20 cellular contexts compared by ENCODE assay signal in the genomic region with DNA sequence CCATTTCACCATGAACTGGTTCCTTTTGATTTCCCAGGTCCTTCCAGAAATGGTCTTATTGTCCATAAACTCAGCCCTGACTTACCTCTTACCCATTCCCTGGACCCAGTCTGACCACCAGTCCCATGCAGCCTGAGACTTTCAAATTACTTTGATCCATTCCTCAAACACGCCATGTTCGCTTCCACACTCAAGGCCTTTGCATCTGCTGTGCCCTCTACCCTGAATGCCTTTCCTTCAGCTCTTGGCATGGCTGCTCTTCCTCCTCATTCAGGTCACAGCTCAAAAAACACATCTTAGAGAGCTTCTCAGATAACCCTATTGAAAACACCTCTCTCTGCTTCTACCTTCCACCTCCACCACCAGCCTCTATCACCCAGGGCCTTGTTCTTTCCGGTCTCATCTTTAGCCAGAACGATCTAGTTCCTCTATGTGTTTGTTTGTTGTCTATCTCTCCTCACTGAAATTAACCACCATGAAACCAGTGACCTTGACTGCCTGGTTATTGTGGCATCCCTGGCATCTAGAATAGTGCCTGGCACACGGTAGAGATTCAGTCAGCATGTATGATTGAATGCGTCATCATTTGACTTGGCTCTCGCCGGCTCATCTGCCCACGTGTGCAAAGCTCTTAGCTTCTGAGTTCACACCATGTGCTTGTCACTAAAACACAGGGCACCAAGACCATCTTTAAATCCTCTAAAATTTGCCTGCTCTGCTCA. TPM values are rescaled to one million over a fixed set of nuclear protein-coding genes. Genes with fewer than 3 reads are reported as not detected.
DNase-seq lines count a peak whose midpoint lies in the region; ATAC-seq and TF ChIP-seq lines count a peak whose summit lies in the region.
"Had no signal": no experiment of that assay in that cellular context is flagged by ENCODE, and none has a peak within 500 bp of the region (broad histone marks: within the 10 kb centered on the region; RNA-seq: fewer than 3 reads in every experiment).

No MANE protein-coding gene starts in this region.

- H3K4me3 Mint-ChIP-seq in nephron = no peak overlapping the region
- H3K4me3 Mint-ChIP-seq: activated CD4-positive, alpha-beta T cell treated with anti-CD3 and anti-CD28 coated beads, Interleukin-2, amount 10 ng/mL, durations not matched to agents 24 days and 14 days; activated naive CD8-positive, alpha-beta T cell; activated T-cell treated with anti-CD3 and anti-CD28 coated beads, Interleukin-2, amount 50 U/mL, for 24 hours; T-helper 2 cell treated with Interferon-gamma antibody and Interleukin-4, amounts not matched to agents 5 μg/mL and 100 μg/mL, for 36 hours had no signal

- DNase-seq in AG10803 (ENCODE audit: low read depth) (peak; percentile 47), NCI-H2029 (lab: John Stamatoyannopoulos, UW) (peak; percentile 84), Right ventricle myocardium superior (peak; percentile 57), dermis blood vessel endothelial cell (no peak), DMS 273 treated with DMSO at 0.1 percent for 48 hours (lab: John Stamatoyannopoulos, UW) (no peak), D341Med (ENCODE audit: low spot score) (no peak)
- no peak for DNase-seq in stimulated activated CD4-positive, alpha-beta T cell treated with anti-CD3 and anti-CD28 coated beads, Interleukin-1b, Interleukin-23, amount 100 ng/mL, for 48 hours
- DNase-seq: activated CD4-positive, alpha-beta T cell treated with anti-CD3 and anti-CD28 coated beads, Interleukin-2, amount 10 ng/mL, durations not matched to agents 24 days and 14 days; activated T-cell treated with anti-CD3 and anti-CD28 coated beads, Interleukin-2, amount 50 U/mL, for 24 hours; GOT3; midbrain; NCI-H2171; pancreas; SHP77 treated with DMSO at 0.1 percent for 48 hours had no signal

- no peaks in the 10 kb centered on the region for H3K9me3 Mint-ChIP-seq in nephron
- H3K9me3 Mint-ChIP-seq: activated CD4-positive, alpha-beta T cell treated with anti-CD3 and anti-CD28 coated beads, Interleukin-2, amount 10 ng/mL, durations not matched to agents 24 days and 14 days; activated T-cell treated with anti-CD3 and anti-CD28 coated beads, Interleukin-2, amount 50 U/mL, for 24 hours; T-helper 2 cell treated with Interferon-gamma antibody and Interleukin-4, amounts not matched to agents 5 μg/mL and 100 μg/mL, for 36 hours had no signal

- TF ChIP-seq CTCF in AG10803 (conservative IDR thresholded peaks at IDR 0.05; ENCODE audit: low read length) = no peak
- no peak for TF ChIP-seq CTCF in nephron (IDR thresholded peaks at IDR 0.05; ENCODE audit: unreplicated experiment in 3 of 3)

- H3K4me3 ChIP-seq in AG10803 (ENCODE audit: low read length) = no peak overlapping the region
- H3K4me3 ChIP-seq: A549, gastroesophageal sphincter, pancreas had no signal

- peak; percentile 88 for ATAC-seq in Right ventricle myocardium superior (ENCODE audit: poor library complexity)
- ATAC-seq: A549, gastroesophageal sphincter, pancreas had no signal

- H3K27me3 Mint-ChIP-seq in nephron (ENCODE audit: low read depth) = peaks cover 5% of the 10 kb centered on the region
- H3K27me3 Mint-ChIP-seq: activated naive CD8-positive, alpha-beta T cell; activated T-cell treated with anti-CD3 and anti-CD28 coated beads, Interleukin-2, amount 50 U/mL, for 24 hours had no signal

- H3K4me1 Mint-ChIP-seq in nephron = peaks cover 29% of the 10 kb centered on the region
- H3K4me1 Mint-ChIP-seq: activated CD4-positive, alpha-beta T cell treated with anti-CD3 and anti-CD28 coated beads, Interleukin-2, amount 10 ng/mL, durations not matched to agents 24 days and 14 days had no signal

- H3K36me3 Mint-ChIP-seq in nephron (ENCODE audit: low read depth) = no peaks in the 10 kb centered on the region
- H3K36me3 Mint-ChIP-seq: activated naive CD8-positive, alpha-beta T cell had no signal

- peak overlapping the region; percentile 65 to 95 (median 85) for H3K27ac Mint-ChIP-seq in nephron
- H3K27ac Mint-ChIP-seq: activated CD4-positive, alpha-beta T cell treated with anti-CD3 and anti-CD28 coated beads, Interleukin-2, amount 10 ng/mL, durations not matched to agents 24 days and 14 days; activated naive CD8-positive, alpha-beta T cell; activated T-cell treated with anti-CD3 and anti-CD28 coated beads, Interleukin-2, amount 50 U/mL, for 24 hours; T-helper 2 cell treated with Interferon-gamma antibody and Interleukin-4, amounts not matched to agents 5 μg/mL and 100 μg/mL, for 36 hours had no signal

- intact Hi-C loops in Right ventricle myocardium superior (cut with DNase I) = no loop called here

RNA-seq across cellular contexts. Expression of a gene that starts 12.8 kb away (rescaled TPM):
- total RNA-seq in Right ventricle myocardium superior = 70.0 TPM
- total RNA-seq in dermis blood vessel endothelial cell = not detected in 2 replicates
- total RNA-seq: activated CD4-positive, alpha-beta T cell treated with anti-CD3 and anti-CD28 coated beads, Interleukin-2, amount 10 ng/mL, durations not matched to agents 24 days and 14 days had no signal

RNA-seq across cellular contexts. Expression of a gene that starts 31.8 kb away (rescaled TPM):
- total RNA-seq in Right ventricle myocardium superior (not detected), dermis blood vessel endothelial cell (not detected in 2 replicates)
- total RNA-seq: activated CD4-positive, alpha-beta T cell treated with anti-CD3 and anti-CD28 coated beads, Interleukin-2, amount 10 ng/mL, durations not matched to agents 24 days and 14 days; bronchial epithelial cell; gastroesophageal sphincter had no signal

RNA-seq across cellular contexts. Expression of a gene that starts 53.9 kb away (rescaled TPM):
- not detected for total RNA-seq in Right ventricle myocardium superior
- 0.23 TPM in 1 of 2 replicates, not detected in the other for total RNA-seq in dermis blood vessel endothelial cell
- total RNA-seq: activated CD4-positive, alpha-beta T cell treated with anti-CD3 and anti-CD28 coated beads, Interleukin-2, amount 10 ng/mL, durations not matched to agents 24 days and 14 days; bronchial epithelial cell; gastroesophageal sphincter; pancreas had no signal

Comparison
In these comparisons a context has a peak if more than half of its experiments do, and no peak if none do; other contexts are left out.
1. DNase-seq: peak in AG10803 (single experiment), NCI-H2029 (single experiment) and Right ventricle myocardium superior (single experiment); none in dermis blood vessel endothelial cell (single experiment), DMS 273 treated with DMSO at 0.1 percent for 48 hours (single experiment), D341Med (single experiment) and stimulated activated CD4-positive, alpha-beta T cell treated with anti-CD3 and anti-CD28 coated beads, Interleukin-1b, Interleukin-23, amount 100 ng/mL, for 48 hours (single experiment).
2. RNA of a gene that starts 12.8 kb away (total RNA-seq): 70.0 TPM in Right ventricle myocardium superior (single experiment); not detected in dermis blood vessel endothelial cell; every median in the first group is over 10 times any median in the second.